In the genomic region with DNA sequence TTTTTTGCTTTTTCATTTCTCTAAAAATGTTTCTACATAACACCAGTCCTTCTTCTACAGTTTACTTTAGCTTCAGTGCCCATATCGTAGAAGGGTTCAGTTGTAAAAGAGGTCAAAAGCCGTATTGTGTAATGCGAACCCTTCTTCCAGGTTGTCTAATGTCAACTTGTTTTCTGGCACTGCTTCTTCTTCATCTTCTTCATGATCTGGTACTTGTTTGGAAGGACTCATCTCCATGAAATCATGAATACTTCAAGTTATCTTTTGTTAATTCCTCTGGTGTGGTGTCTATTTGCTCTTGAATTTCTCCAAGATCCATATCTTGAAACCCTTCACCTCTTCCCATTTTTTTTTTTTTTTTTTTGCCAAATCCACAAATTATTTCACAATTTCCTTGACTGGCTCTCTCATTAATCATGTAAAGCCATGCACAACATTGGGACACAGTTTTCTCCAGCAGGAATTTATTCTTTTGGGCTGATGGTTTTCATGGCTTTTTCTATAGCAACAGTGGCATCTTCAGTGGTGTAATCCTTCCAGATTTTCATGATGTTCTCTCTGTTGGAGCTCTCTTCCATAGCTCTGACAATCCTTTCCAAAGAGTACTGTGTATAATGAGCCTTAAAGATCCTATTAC, we compare ENCODE assay signal across 19 cellular contexts.
DNase-seq lines count a peak whose midpoint lies in the region; ATAC-seq, FAIRE-seq and TF ChIP-seq lines count a peak whose summit lies in the region.
"Had no signal": no experiment of that assay in that cellular context is flagged by ENCODE, and none has a peak within 500 bp of the region (broad histone marks: within the 10 kb centered on the region; RNA-seq: fewer than 3 reads in every experiment).

No MANE protein-coding gene starts in this region.

- H3K27me3 ChIP-seq in IMR-90 (ENCODE audit: control insufficient read depth, insufficient read depth, low read length) (no peaks in the 10 kb centered on the region), liver (ENCODE audit: control insufficient read depth in 4 of 4, insufficient read depth in 4 of 4, low read length in 3 of 4) (no peaks in the 10 kb centered on the region), tibial artery (no peaks in the 10 kb centered on the region), neuronal stem cell (ENCODE audit: control insufficient read depth in 3 of 3, insufficient read depth in 3 of 3, low read depth in 1 of 3, low read length in 3 of 3) (peaks cover 0 to 9% (median 0%) of the 10 kb centered on the region in 3 experiments)
- H3K27me3 ChIP-seq: BLaER1, SJSA1 had no signal

- H3K4me3 ChIP-seq in IMR-90 (ENCODE audit: insufficient read depth, low read depth, low read length) (no peak overlapping the region), coronary artery (no peak overlapping the region), liver (ENCODE audit: low read depth in 1 of 3, low read length in 3 of 3) (no peak overlapping the region), tibial artery (no peak overlapping the region), neuronal stem cell (ENCODE audit: low read length in 2 of 2) (no peak overlapping the region)
- H3K4me3 ChIP-seq: A549, BLaER1, SJSA1 had no signal

- H4K8ac ChIP-seq in IMR-90 (ENCODE audit: low read depth in 2 of 2, low read length in 2 of 2): no peak overlapping the region
- H4K8ac ChIP-seq in neuronal stem cell (ENCODE audit: low read depth, low read length): no peak overlapping the region

- no peak for TF ChIP-seq POLR2A in IMR-90 (IDR thresholded peaks at IDR 0.05; ENCODE audit: low read depth, low read length)

- DNase-seq in IMR-90: no peak
- no peak for DNase-seq in coronary artery (ENCODE audit: low spot score)
- DNase-seq in tibial artery: no peak
- DNase-seq in RCC 7860 (ENCODE audit: low spot score): no peak
- no peak for DNase-seq in NCI-H2171 treated with DMSO at 0.1 percent for 48 hours (lab: John Stamatoyannopoulos, UW)
- DNase-seq in neuronal stem cell (ENCODE audit: low spot score): no peak
- DNase-seq: Calu3; CD4-positive, alpha-beta memory T cell; KG1; NCI-H1105 treated with DMSO at 0.1 percent for 48 hours; NCI-H1694 treated with DMSO at 0.1 percent for 48 hours; NCI-H2227 treated with DMSO at 0.1 percent for 48 hours; NCI-H510A treated with DMSO at 0.1 percent for 48 hours; NCI-H774 had no signal

- H2AFZ ChIP-seq in IMR-90 (replicated peaks; ENCODE audit: low read length, poor library complexity): no peak overlapping the region
- no peak overlapping the region for H2AFZ ChIP-seq in neuronal stem cell (ENCODE audit: low read length)

- peaks cover 3% of the 10 kb centered on the region for H3K9me1 ChIP-seq in IMR-90 (ENCODE audit: insufficient read depth, low read length)

- H2BK5ac ChIP-seq in IMR-90 (ENCODE audit: low read depth, low read length, poor library complexity, severe bottlenecking) (no peak overlapping the region), neuronal stem cell (ENCODE audit: low read length) (no peak overlapping the region)

- TF ChIP-seq CTCF in IMR-90 (conservative IDR thresholded peaks at IDR 0.05; ENCODE audit: low read depth, low read length): no peak
- no peak for TF ChIP-seq CTCF in coronary artery (IDR thresholded peaks at IDR 0.05)
- TF ChIP-seq CTCF in liver (IDR thresholded peaks at IDR 0.05; ENCODE audit: low read depth, low read length, missing input control): no peak
- no peak for TF ChIP-seq CTCF in tibial artery (IDR thresholded peaks at IDR 0.05)

- intact Hi-C loops in IMR-90 (cut with micrococcal nuclease) (no loop called here), tibial artery (cut with DNase I; ENCODE audit: low total_unique reads) (no loop called here)

- H2BK20ac ChIP-seq in IMR-90 (ENCODE audit: low read depth, low read length): no peak overlapping the region

- in situ Hi-C loops in IMR-90 (cut with MboI; ENCODE audit: low sequenced_read_pairs): no loop called here

- H3K14ac ChIP-seq in IMR-90 (replicated peaks; ENCODE audit: low read depth, low read length) (no peak overlapping the region), neuronal stem cell (ENCODE audit: low read length) (no peak overlapping the region)

- H3K79me1 ChIP-seq in IMR-90 (ENCODE audit: low read depth in 1 of 2, low read length in 2 of 2): peaks cover 25 to 59% of the 10 kb centered on the region in 2 experiments
- H3K79me1 ChIP-seq in neuronal stem cell (ENCODE audit: low read depth, low read length): no peaks in the 10 kb centered on the region

- no peak overlapping the region for H2AK9ac ChIP-seq in IMR-90 (replicated peaks; ENCODE audit: low read depth, low read length, poor library complexity)

- no peaks in the 10 kb centered on the region for H3K9me3 ChIP-seq in IMR-90 (ENCODE audit: control insufficient read depth, insufficient read depth, low read length)
- H3K9me3 ChIP-seq in liver (ENCODE audit: control insufficient read depth in 4 of 4, low read length in 3 of 4): no peaks in the 10 kb centered on the region
- H3K9me3 ChIP-seq in tibial artery: no peaks in the 10 kb centered on the region
- H3K9me3 ChIP-seq in neuronal stem cell (replicated peaks in 1 of 2; ENCODE audit: control insufficient read depth in 2 of 2, insufficient read depth in 1 of 2, low read depth in 1 of 2, low read length in 2 of 2): peaks cover 0 to 1% of the 10 kb centered on the region in 2 donors
- H3K9me3 ChIP-seq: A549, BLaER1, SJSA1 had no signal

- no peak overlapping the region for H4K91ac ChIP-seq in IMR-90 (ENCODE audit: insufficient read depth, low read depth, low read length)
- no peak overlapping the region for H4K91ac ChIP-seq in neuronal stem cell (ENCODE audit: low read depth, low read length, poor library complexity)

- no TSS peak for BruUV-seq in IMR-90 (replicated peaks; lab: Mats Ljungman, UMichigan)

- H3K18ac ChIP-seq in IMR-90 (ENCODE audit: low read depth, low read length) (peak overlapping the region; percentile 35; the same call in 1 of the 2 replicates), neuronal stem cell (ENCODE audit: low read length) (no peak overlapping the region)

- H3K36me3 ChIP-seq in IMR-90 (ENCODE audit: control insufficient read depth, insufficient read depth, low read length): no peaks in the 10 kb centered on the region
- no peaks in the 10 kb centered on the region for H3K36me3 ChIP-seq in liver (ENCODE audit: control insufficient read depth in 4 of 4, insufficient read depth in 3 of 4, low read depth in 1 of 4, low read length in 3 of 4)
- H3K36me3 ChIP-seq in tibial artery: no peaks in the 10 kb centered on the region
- no peaks in the 10 kb centered on the region for H3K36me3 ChIP-seq in neuronal stem cell (replicated peaks in 1 of 2; ENCODE audit: control insufficient read depth in 2 of 2, insufficient read depth in 2 of 2, low read length in 2 of 2)
- H3K36me3 ChIP-seq: BLaER1 had no signal

- H3K4me1 ChIP-seq in IMR-90 (ENCODE audit: control insufficient read depth, insufficient read depth, low read length) (peaks cover 2% of the 10 kb centered on the region; the same call in 1 of the 2 replicates), liver (ENCODE audit: control insufficient read depth in 4 of 4, insufficient read depth in 4 of 4, low read length in 3 of 4) (peaks cover 5 to 21% (median 16%) of the 10 kb centered on the region in 4 donors), tibial artery (peaks cover 0 to 84% (median 26%) of the 10 kb centered on the region in 4 donors), neuronal stem cell (ENCODE audit: control insufficient read depth in 2 of 2, insufficient read depth in 1 of 2, low read depth in 1 of 2, low read length in 2 of 2) (no peaks in the 10 kb centered on the region)
- H3K4me1 ChIP-seq: A549, BLaER1 had no signal

- no peak overlapping the region for H3K4ac ChIP-seq in IMR-90 (ENCODE audit: low read depth, low read length)
- H3K4ac ChIP-seq in neuronal stem cell (ENCODE audit: low read length): no peak overlapping the region

- no peak overlapping the region for H2BK12ac ChIP-seq in neuronal stem cell (ENCODE audit: low read length)

- CTCF ChIA-PET in IMR-90 (lab: Yijun Ruan, JAX): interaction anchor here (1.0 kb wide), 1 partner anchor 85 kb away, joined by 3 read pairs; a partner anchor contains a TSS

- FAIRE-seq in RCC 7860 (lab: Jason Lieb, UNC): no peak
- FAIRE-seq: A549, H1 had no signal

- H2BK120ac ChIP-seq in IMR-90 (ENCODE audit: low read depth, low read length): no peak overlapping the region
- no peak overlapping the region for H2BK120ac ChIP-seq in neuronal stem cell (ENCODE audit: low read depth, low read length)

- H3K9ac ChIP-seq in IMR-90 (ENCODE audit: low read depth, low read length): no peak overlapping the region
- no peak overlapping the region for H3K9ac ChIP-seq in liver (ENCODE audit: low read depth in 1 of 2, low read length in 2 of 2)
- no peak overlapping the region for H3K9ac ChIP-seq in neuronal stem cell (ENCODE audit: low read depth, low read length, poor library complexity)
- H3K9ac ChIP-seq: BLaER1 had no signal

- H3K27ac ChIP-seq in IMR-90 (ENCODE audit: insufficient read depth, low read length): no peak overlapping the region
- H3K27ac ChIP-seq in coronary artery: peak overlapping the region; percentile 42
- H3K27ac ChIP-seq in liver (ENCODE audit: low read depth in 1 of 2, low read length in 2 of 2): peak overlapping the region; percentile 32 to 60
- peak overlapping the region; percentile 75 to 77 for H3K27ac ChIP-seq in tibial artery
- no peak overlapping the region for H3K27ac ChIP-seq in neuronal stem cell (replicated peaks; ENCODE audit: low read length)
- H3K27ac ChIP-seq: A549, BLaER1, SJSA1 had no signal

- H3K23ac ChIP-seq in IMR-90 (ENCODE audit: low read depth, low read length) (no peak overlapping the region; the same call in 1 of the 2 replicates), neuronal stem cell (ENCODE audit: low read depth, low read length, poor library complexity) (no peak overlapping the region)

- POLR2A ChIA-PET in IMR-90 (lab: Charles Lee; ENCODE audit: unreplicated experiment): no interaction called here

- H3K4me2 ChIP-seq in IMR-90 (ENCODE audit: low read depth, low read length) (no peak overlapping the region), neuronal stem cell (ENCODE audit: insufficient read depth, low read length, poor library complexity, severe bottlenecking) (no peak overlapping the region)
- H3K4me2 ChIP-seq: A549, BLaER1 had no signal

- H4K20me1 ChIP-seq in IMR-90 (ENCODE audit: insufficient read depth, low read length): no peaks in the 10 kb centered on the region; the same call in 1 of the 2 replicates
- H4K20me1 ChIP-seq: BLaER1 had no signal

- ATAC-seq in IMR-90 (ENCODE audit: low read depth): no peak
- ATAC-seq: A549 had no signal

- H4K5ac ChIP-seq in IMR-90 (ENCODE audit: low read depth, low read length): peak overlapping the region; percentile 62; the same call in 1 of the 2 replicates

- H3K56ac ChIP-seq in IMR-90 (ENCODE audit: extremely low read depth, insufficient read depth, low read length): no peak overlapping the region

- WGBS in IMR-90 (ENCODE audit: extremely low coverage in 2 of 2, insufficient read length in 1 of 2), 2 experiments: no CpG with 5 or more reads among the region's 3 CpGs
- WGBS in liver: 33% methylated on average over 3 of the region's 3 CpGs
- no CpG with 5 or more reads among the region's 3 CpGs for WGBS in neuronal stem cell (ENCODE audit: extremely low coverage in 2 of 2, insufficient read length in 2 of 2, insufficient replicate concordance in 1 of 2), 2 donors

- no peak overlapping the region for H2BK15ac ChIP-seq in IMR-90 (ENCODE audit: low read depth, low read length)
- no peak overlapping the region for H2BK15ac ChIP-seq in neuronal stem cell (ENCODE audit: low read length)

- dilution Hi-C loops in IMR-90 (cut with HindIII; ENCODE audit: low sequenced_read_pairs, unreplicated experiment): no loop called here

- TF ChIP-seq RAD21 in IMR-90 (IDR thresholded peaks at IDR 0.05; ENCODE audit: low read length) (no peak), liver (IDR thresholded peaks at IDR 0.05) (peak in 1 of 2 donors; percentile 2)

- no peak overlapping the region for H2AK5ac ChIP-seq in IMR-90 (ENCODE audit: low read depth, low read length)
- H2AK5ac ChIP-seq in neuronal stem cell (ENCODE audit: low read depth, low read length): no peak overlapping the region

Comparison
In these comparisons a context has a peak if more than half of its experiments do, and no peak if none do; other contexts are left out.
1. H3K27ac ChIP-seq: peak in coronary artery (2 of 2), liver (2 of 2) and tibial artery (2 of 2); none in IMR-90 (single experiment) and neuronal stem cell (single experiment).